ENCODE assay signal across 1 cellular context in the genomic region with DNA sequence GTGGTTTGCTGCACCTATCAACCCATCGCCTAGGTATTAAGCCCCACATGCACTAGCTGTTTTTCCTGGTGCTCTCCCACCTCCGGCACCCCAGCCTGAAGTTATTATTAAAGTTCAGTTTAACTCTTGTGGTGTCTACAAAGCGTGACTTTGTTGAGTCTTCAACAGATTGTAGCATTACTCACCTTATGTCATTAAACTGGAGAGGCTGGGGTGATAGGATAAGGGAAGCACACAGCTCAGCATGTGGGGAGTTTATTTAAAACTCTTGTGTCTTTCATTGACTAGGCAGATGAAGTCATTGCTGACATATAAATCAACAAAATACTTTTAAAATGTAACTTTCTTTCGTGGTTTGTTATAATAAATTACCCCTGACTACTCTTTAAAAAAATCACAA.
A peak's percentile ranks its signal among the peaks of the same experiment; 100 is the strongest.
TF ChIP-seq lines count a peak whose summit lies in the region.

No MANE protein-coding gene starts in this region.

TF ChIP-seq in HEK293, 187 proteins besides CTCF, POLR2A, EP300 and RAD21 (continued from another document):
- TF ChIP-seq ZNF398 (tag by site-specific recombination; IDR thresholded peaks at IDR 0.05) (0 out of 2 replicates have a peak, but pooled peaks have one; percentile 14), ZIC2 (tag by site-specific recombination; IDR thresholded peaks at IDR 0.05) (peak; percentile 16; the same call in 1 of the 2 replicates), SCRT2 (tag by site-specific recombination; IDR thresholded peaks at IDR 0.05) (peak; percentile 79), ZNF10 (tag by site-specific recombination; IDR thresholded peaks at IDR 0.05) (0 out of 2 replicates have a peak, but pooled peaks have one; percentile 53), MZF1 (tag by site-specific recombination; IDR thresholded peaks at IDR 0.05; ENCODE audit: borderline replicate concordance) (peak; percentile 40; the same call in 1 of the 2 replicates), FEZF1 (tag by site-specific recombination; IDR thresholded peaks at IDR 0.05) (peak; percentile 30; the same call in 1 of the 2 replicates), INSM2 (tag by site-specific recombination; IDR thresholded peaks at IDR 0.05) (no peak), TSHZ1 (tag by site-specific recombination; IDR thresholded peaks at IDR 0.05; ENCODE audit: borderline replicate concordance) (0 out of 2 replicates have a peak, but pooled peaks have one; percentile 50), ZNF184 (tag by site-specific recombination; IDR thresholded peaks at IDR 0.05) (peak; percentile 84; the same call in 1 of the 2 replicates), ZNF843 (tag by site-specific recombination; IDR thresholded peaks at IDR 0.05) (peak; percentile 61), IKZF3 (tag by site-specific recombination; IDR thresholded peaks at IDR 0.05) (peak; percentile 70), GLIS1 (tag by site-specific recombination; IDR thresholded peaks at IDR 0.05) (peak; percentile 39; the same call in 1 of the 2 replicates), GLI2 (tag by site-specific recombination; IDR thresholded peaks at IDR 0.05; ENCODE audit: borderline replicate concordance, low read depth) (peak; percentile 24; the same call in 1 of the 2 replicates), GFI1B (tag by site-specific recombination; IDR thresholded peaks at IDR 0.05) (peak; percentile 41; the same call in 1 of the 2 replicates), ZNF510 (tag by site-specific recombination; IDR thresholded peaks at IDR 0.05; ENCODE audit: insufficient replicate concordance) (no peak), ZNF658 (tag by site-specific recombination; IDR thresholded peaks at IDR 0.05) (no peak), ZNF629 (tag by site-specific recombination; IDR thresholded peaks at IDR 0.05) (peak; percentile 63), KLF1 (tag by site-specific recombination; IDR thresholded peaks at IDR 0.05) (no peak), OSR2 (tag by site-specific recombination; IDR thresholded peaks at IDR 0.05) (peak; percentile 26; the same call in 1 of the 2 replicates)
- TF ChIP-seq, protein P1, sequence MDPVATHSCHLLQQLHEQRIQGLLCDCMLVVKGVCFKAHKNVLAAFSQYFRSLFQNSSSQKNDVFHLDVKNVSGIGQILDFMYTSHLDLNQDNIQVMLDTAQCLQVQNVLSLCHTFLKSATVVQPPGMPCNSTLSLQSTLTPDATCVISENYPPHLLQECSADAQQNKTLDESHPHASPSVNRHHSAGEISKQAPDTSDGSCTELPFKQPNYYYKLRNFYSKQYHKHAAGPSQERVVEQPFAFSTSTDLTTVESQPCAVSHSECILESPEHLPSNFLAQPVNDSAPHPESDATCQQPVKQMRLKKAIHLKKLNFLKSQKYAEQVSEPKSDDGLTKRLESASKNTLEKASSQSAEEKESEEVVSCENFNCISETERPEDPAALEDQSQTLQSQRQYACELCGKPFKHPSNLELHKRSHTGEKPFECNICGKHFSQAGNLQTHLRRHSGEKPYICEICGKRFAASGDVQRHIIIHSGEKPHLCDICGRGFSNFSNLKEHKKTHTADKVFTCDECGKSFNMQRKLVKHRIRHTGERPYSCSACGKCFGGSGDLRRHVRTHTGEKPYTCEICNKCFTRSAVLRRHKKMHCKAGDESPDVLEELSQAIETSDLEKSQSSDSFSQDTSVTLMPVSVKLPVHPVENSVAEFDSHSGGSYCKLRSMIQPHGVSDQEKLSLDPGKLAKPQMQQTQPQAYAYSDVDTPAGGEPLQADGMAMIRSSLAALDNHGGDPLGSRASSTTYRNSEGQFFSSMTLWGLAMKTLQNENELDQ (tag by site-specific recombination; IDR thresholded peaks at IDR 0.05; ENCODE audit: low read depth): no peak
